ENCODE assay signal across 31 cellular contexts in genomic region chr18:59423251-59423650, GRCh38.
"Had no signal": no experiment of that assay in that cellular context is flagged by ENCODE, and none has a peak within 500 bp of the region (broad histone marks: within the 10 kb centered on the region; RNA-seq: fewer than 3 reads in every experiment).

No MANE protein-coding gene starts in this region.

- H3K4me3 ChIP-seq: heart left ventricle, left lung, lung, mucosa of descending colon, right lobe of liver, smooth muscle cell, stomach, thyroid gland, upper lobe of left lung, vagina had no signal

- H3K4me2 ChIP-seq: smooth muscle cell had no signal

- H3K27ac ChIP-seq: brain microvascular endothelial cell, heart left ventricle, left lung, right lobe of liver, stomach, thyroid gland, upper lobe of left lung, vagina, VCaP had no signal

- FAIRE-seq: astrocyte, TTC549 had no signal

- H3K36me3 ChIP-seq: brain microvascular endothelial cell, heart left ventricle, left lung, right lobe of liver, stomach, thyroid gland, upper lobe of left lung, vagina had no signal

- H3K9me3 ChIP-seq: heart left ventricle, left lung, mucosa of descending colon, right lobe of liver, stomach, thyroid gland, upper lobe of left lung, vagina had no signal

- ATAC-seq: esophagus mucosa; heart left ventricle; left lung; mucosa of descending colon; natural killer cell treated with Interleukin-12 subunit alpha and Interleukin-12 subunit beta and Interleukin-15 and Interleukin-18, amount 100 ng/mL, for 72 hours; right lobe of liver; stimulated activated naive B cell treated with anti-CD40 and anti-IgM and Interleukin-4, amounts not matched to agents 10 μg/mL and 1 μg/mL and 100 μg/mL, for 72 hours had no signal

- DNase-seq: activated CD4-positive, alpha-beta T cell treated with anti-CD3 and anti-CD28 coated beads for 48 hours; activated CD4-positive, alpha-beta T cell treated with anti-CD3 and anti-CD28 coated beads, Interleukin-2, amount 50 U/mL, for 48 hours; activated CD8-positive, alpha-beta memory T cell treated with anti-CD3 and anti-CD28 coated beads for 24 hours; activated effector memory CD4-positive, alpha-beta T cell treated with Interleukin-2 at 50 U/mL for 16 hours; activated naive CD4-positive, alpha-beta T cell treated with anti-CD3 and anti-CD28 coated beads for 36 hours; activated naive CD8-positive, alpha-beta T cell treated with anti-CD3 and anti-CD28 coated beads for 36 hours; amniotic stem cell; brain microvascular endothelial cell; caudate nucleus; heart left ventricle; hypothalamus; left lung; mucosa of descending colon; right lobe of liver; stimulated activated CD4-positive, alpha-beta T cell treated with anti-CD3 and anti-CD28 coated beads, Interleukin-1b, Interleukin-23, amount 100 ng/mL, for 48 hours; stimulated activated CD4-positive, alpha-beta T cell treated with anti-CD3 and anti-CD28 coated beads, Interleukin-4, amount 100 ng/mL, for 4 hours; stimulated activated CD8-positive, alpha-beta memory T cell treated with anti-CD3 and anti-CD28 coated beads, Interleukin-4, amount 100 ng/mL, for 48 hours; stimulated activated naive B cell treated with anti-CD40 and anti-IgM and Interleukin-4, amounts not matched to agents 10 μg/mL and 1 μg/mL and 100 μg/mL, for 72 hours; stomach; SW 1271; T-helper 9 cell; thyroid gland; upper lobe of left lung had no signal

- H3K4me1 ChIP-seq: left lung, right lobe of liver, thyroid gland, upper lobe of left lung, vagina had no signal

- H3K27me3 ChIP-seq: brain microvascular endothelial cell, left lung, right lobe of liver, thyroid gland, upper lobe of left lung, vagina had no signal
